Comparison of ENCODE assay signal across 35 cellular contexts in the genomic region with DNA sequence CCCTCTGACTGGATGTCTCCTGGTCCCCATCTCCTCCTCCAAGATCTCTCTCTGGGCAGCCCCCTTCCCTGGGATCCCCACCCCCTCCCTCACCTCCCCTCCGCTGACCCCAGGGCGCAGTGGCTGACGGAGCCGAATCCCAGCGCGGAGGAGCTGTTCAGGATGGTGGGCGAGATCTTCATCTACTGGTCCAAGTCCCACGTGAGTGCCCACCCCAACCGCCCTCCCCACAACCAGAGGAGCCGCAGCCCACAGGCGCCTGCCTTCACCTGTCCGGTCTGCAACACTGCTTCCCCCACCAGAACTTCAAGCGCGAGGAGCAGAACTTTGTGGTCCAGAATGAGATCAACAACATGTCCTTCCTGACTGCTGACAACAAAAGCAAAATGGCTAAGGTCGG.
"Had no signal": no experiment of that assay in that cellular context is flagged by ENCODE, and none has a peak within 500 bp of the region (broad histone marks: within the 10 kb centered on the region; RNA-seq: fewer than 3 reads in every experiment).

No MANE protein-coding gene starts in this region.

- H3K27me3 Mint-ChIP-seq: activated CD4-positive, alpha-beta memory T cell treated with anti-CD3 and anti-CD28 coated beads for 36 hours; activated CD4-positive, alpha-beta T cell treated with anti-CD3 and anti-CD28 coated beads for 36 hours; activated CD4-positive, alpha-beta T cell treated with anti-CD3 and anti-CD28 coated beads, Interleukin-2, amount 10 ng/mL, durations not matched to agents 24 days and 14 days; activated naive CD4-positive, alpha-beta T cell treated with anti-CD3 and anti-CD28 coated beads, Interleukin-2, amount 50 U/mL, for 24 hours; activated naive CD8-positive, alpha-beta T cell treated with anti-CD3 and anti-CD28 coated beads, Interleukin-2, amount 50 U/mL, for 24 hours had no signal

- H3K4me1 ChIP-seq: adrenal gland, ascending aorta, breast epithelium, esophagus muscularis mucosa, foreskin keratinocyte, gastrocnemius medialis, heart left ventricle had no signal

- H3K27me3 ChIP-seq: adrenal gland, ascending aorta, breast epithelium, cardiac muscle cell, foreskin keratinocyte, gastrocnemius medialis had no signal

- H3K4me3 Mint-ChIP-seq: activated CD4-positive, alpha-beta memory T cell treated with anti-CD3 and anti-CD28 coated beads for 36 hours; activated CD4-positive, alpha-beta T cell treated with anti-CD3 and anti-CD28 coated beads for 36 hours; activated CD4-positive, alpha-beta T cell treated with anti-CD3 and anti-CD28 coated beads, Interleukin-2, amount 10 ng/mL, durations not matched to agents 24 days and 14 days; activated CD8-positive, alpha-beta memory T cell treated with anti-CD3 and anti-CD28 coated beads, Interleukin-2, amount 10 ng/mL, durations not matched to agents 7 days and 5 days; activated CD8-positive, alpha-beta T cell treated with anti-CD3 and anti-CD28 coated beads, Interleukin-2, amount 10 ng/mL, durations not matched to agents 7 days and 5 days; activated naive CD4-positive, alpha-beta T cell treated with anti-CD3 and anti-CD28 coated beads for 36 hours; activated naive CD4-positive, alpha-beta T cell treated with anti-CD3 and anti-CD28 coated beads, Interleukin-2, amount 50 U/mL, for 24 hours; activated naive CD8-positive, alpha-beta T cell treated with anti-CD3 and anti-CD28 coated beads for 36 hours; activated naive CD8-positive, alpha-beta T cell treated with anti-CD3 and anti-CD28 coated beads, Interleukin-2, amount 50 U/mL, for 24 hours; activated T-helper 1 cell treated with anti-CD3 and anti-CD28 coated beads, Interleukin-12 subunit alpha, Interleukin-12 subunit beta, Interleukin-2, Interleukin-4 antibody, amounts not matched to agents 30 ng/mL and 10 ng/mL and 1 ng/mL, durations not matched to agents 14 hours and 24 hours and 36 hours; brain; effector memory CD8-positive, alpha-beta T cell had no signal

- H3K4me3 ChIP-seq: adrenal gland, ascending aorta, breast epithelium, cardiac muscle cell, coronary artery, esophagus muscularis mucosa, gastrocnemius medialis, heart left ventricle had no signal

- H3K36me3 ChIP-seq: adrenal gland, ascending aorta, breast epithelium, cardiac muscle cell, esophagus muscularis mucosa, heart left ventricle had no signal

- H3K36me3 Mint-ChIP-seq: activated CD4-positive, alpha-beta memory T cell treated with anti-CD3 and anti-CD28 coated beads for 36 hours; activated CD8-positive, alpha-beta memory T cell treated with anti-CD3 and anti-CD28 coated beads, Interleukin-2, amount 10 ng/mL, durations not matched to agents 7 days and 5 days; activated naive CD4-positive, alpha-beta T cell treated with anti-CD3 and anti-CD28 coated beads, Interleukin-2, amount 50 U/mL, for 24 hours; activated naive CD8-positive, alpha-beta T cell treated with anti-CD3 and anti-CD28 coated beads for 36 hours had no signal

- H3K9me3 ChIP-seq: adrenal gland, ascending aorta, breast epithelium, esophagus muscularis mucosa, gastrocnemius medialis, heart left ventricle had no signal

- H3K9me3 Mint-ChIP-seq: activated CD4-positive, alpha-beta memory T cell treated with anti-CD3 and anti-CD28 coated beads for 36 hours; activated CD4-positive, alpha-beta T cell treated with anti-CD3 and anti-CD28 coated beads, Interleukin-2, amount 10 ng/mL, durations not matched to agents 24 days and 14 days; activated naive CD4-positive, alpha-beta T cell treated with anti-CD3 and anti-CD28 coated beads for 36 hours; activated naive CD4-positive, alpha-beta T cell treated with anti-CD3 and anti-CD28 coated beads, Interleukin-2, amount 50 U/mL, for 24 hours; activated naive CD8-positive, alpha-beta T cell treated with anti-CD3 and anti-CD28 coated beads for 36 hours; activated naive CD8-positive, alpha-beta T cell treated with anti-CD3 and anti-CD28 coated beads, Interleukin-2, amount 50 U/mL, for 24 hours; activated T-helper 1 cell treated with anti-CD3 and anti-CD28 coated beads, Interleukin-12 subunit alpha, Interleukin-12 subunit beta, Interleukin-2, Interleukin-4 antibody, amounts not matched to agents 30 ng/mL and 10 ng/mL and 1 ng/mL, durations not matched to agents 14 hours and 24 hours and 36 hours; activated T-helper 2 cell treated with anti-CD3 and anti-CD28 coated beads, Interferon-gamma antibody, Interleukin-2, Interleukin-4, amounts not matched to agents 10 μg/mL and 5 μg/mL and 100 μg/mL, durations not matched to agents 14 hours and 24 hours and 36 hours; effector memory CD8-positive, alpha-beta T cell had no signal

- H3K27ac ChIP-seq: adrenal gland, ascending aorta, breast epithelium, cardiac muscle cell, coronary artery, esophagus muscularis mucosa, foreskin keratinocyte, gastrocnemius medialis, heart left ventricle had no signal

- H3K27ac Mint-ChIP-seq: activated CD4-positive, alpha-beta memory T cell treated with anti-CD3 and anti-CD28 coated beads for 36 hours; activated CD4-positive, alpha-beta T cell treated with anti-CD3 and anti-CD28 coated beads for 36 hours; activated CD4-positive, alpha-beta T cell treated with anti-CD3 and anti-CD28 coated beads, Interleukin-2, amount 10 ng/mL, durations not matched to agents 24 days and 14 days; activated CD8-positive, alpha-beta memory T cell treated with anti-CD3 and anti-CD28 coated beads, Interleukin-2, amount 10 ng/mL, durations not matched to agents 7 days and 5 days; activated naive CD4-positive, alpha-beta T cell treated with anti-CD3 and anti-CD28 coated beads for 36 hours; activated naive CD4-positive, alpha-beta T cell treated with anti-CD3 and anti-CD28 coated beads, Interleukin-2, amount 50 U/mL, for 24 hours; activated naive CD8-positive, alpha-beta T cell treated with anti-CD3 and anti-CD28 coated beads for 36 hours; activated naive CD8-positive, alpha-beta T cell treated with anti-CD3 and anti-CD28 coated beads, Interleukin-2, amount 50 U/mL, for 24 hours; activated T-helper 1 cell treated with anti-CD3 and anti-CD28 coated beads, Interleukin-12 subunit alpha, Interleukin-12 subunit beta, Interleukin-2, Interleukin-4 antibody, amounts not matched to agents 30 ng/mL and 10 ng/mL and 1 ng/mL, durations not matched to agents 14 hours and 24 hours and 36 hours; activated T-helper 2 cell treated with anti-CD3 and anti-CD28 coated beads, Interferon-gamma antibody, Interleukin-2, Interleukin-4, amounts not matched to agents 10 μg/mL and 5 μg/mL and 100 μg/mL, durations not matched to agents 14 hours and 24 hours and 36 hours; effector memory CD8-positive, alpha-beta T cell had no signal

- H3K4me1 Mint-ChIP-seq: activated CD4-positive, alpha-beta T cell treated with anti-CD3 and anti-CD28 coated beads for 36 hours; activated CD8-positive, alpha-beta memory T cell treated with anti-CD3 and anti-CD28 coated beads, Interleukin-2, amount 10 ng/mL, durations not matched to agents 7 days and 5 days; activated naive CD4-positive, alpha-beta T cell treated with anti-CD3 and anti-CD28 coated beads, Interleukin-2, amount 50 U/mL, for 24 hours; activated naive CD8-positive, alpha-beta T cell treated with anti-CD3 and anti-CD28 coated beads, Interleukin-2, amount 50 U/mL, for 24 hours had no signal

- ATAC-seq: activated CD4-positive, alpha-beta T cell treated with anti-CD3 and anti-CD28 coated beads for 36 hours; activated CD8-positive, alpha-beta memory T cell treated with anti-CD3 and anti-CD28 coated beads, Interleukin-2, amount 10 ng/mL, durations not matched to agents 7 days and 5 days; activated CD8-positive, alpha-beta T cell treated with anti-CD3 and anti-CD28 coated beads, Interleukin-2, amount 10 ng/mL, durations not matched to agents 7 days and 5 days; activated naive CD8-positive, alpha-beta T cell treated with anti-CD3 and anti-CD28 coated beads, Interleukin-2, amount 50 U/mL, for 24 hours; effector memory CD8-positive, alpha-beta T cell; foreskin keratinocyte; gastrocnemius medialis; heart left ventricle had no signal

- DNase-seq: activated CD4-positive, alpha-beta memory T cell treated with anti-CD3 and anti-CD28 coated beads for 36 hours; activated CD4-positive, alpha-beta T cell treated with anti-CD3 and anti-CD28 coated beads for 36 hours; activated CD4-positive, alpha-beta T cell treated with anti-CD3 and anti-CD28 coated beads, Interleukin-2, amount 10 ng/mL, durations not matched to agents 24 days and 14 days; activated CD4-positive, CD25-positive, alpha-beta regulatory T cell; activated CD4-positive, CD25-positive, alpha-beta regulatory T cell treated with anti-CD3 and anti-CD28 coated beads, Interleukin-2, amount 50 U/mL, for 72 hours; activated CD8-positive, alpha-beta memory T cell treated with anti-CD3 and anti-CD28 coated beads, Interleukin-2, amount 10 ng/mL, durations not matched to agents 7 days and 5 days; activated CD8-positive, alpha-beta memory T cell treated with anti-CD3 and anti-CD28 coated beads, Interleukin-2, amount 50 U/mL, for 4 hours; activated CD8-positive, alpha-beta T cell treated with anti-CD3 and anti-CD28 coated beads, Interleukin-2, amount 10 ng/mL, durations not matched to agents 7 days and 5 days; activated effector memory CD4-positive, alpha-beta T cell treated with anti-CD3 and anti-CD28 coated beads, Interleukin-2, amount 50 U/mL, for 16 hours; activated naive CD4-positive, alpha-beta T cell treated with anti-CD3 and anti-CD28 coated beads for 36 hours; activated naive CD8-positive, alpha-beta T cell treated with anti-CD3 and anti-CD28 coated beads for 36 hours; activated naive CD8-positive, alpha-beta T cell treated with anti-CD3 and anti-CD28 coated beads, Interleukin-2, amount 50 U/mL, for 24 hours; activated T-cell treated with anti-CD3 and anti-CD28 coated beads, Interleukin-2, amount 50 U/mL, for 1 hour; activated T-cell treated with anti-CD3 and anti-CD28 coated beads, Interleukin-2, amount 50 U/mL, for 48 hours; adrenal gland; central memory CD4-positive, alpha-beta T cell; dermis blood vessel endothelial cell; effector CD4-positive, alpha-beta T cell; effector memory CD8-positive, alpha-beta T cell; erythroblast; foreskin keratinocyte; gastrocnemius medialis; glutamatergic neuron; heart left ventricle; T-helper 1 cell; T-helper 2 cell had no signal
